ENCODE assay signal across 19 cellular contexts in the genomic region with DNA sequence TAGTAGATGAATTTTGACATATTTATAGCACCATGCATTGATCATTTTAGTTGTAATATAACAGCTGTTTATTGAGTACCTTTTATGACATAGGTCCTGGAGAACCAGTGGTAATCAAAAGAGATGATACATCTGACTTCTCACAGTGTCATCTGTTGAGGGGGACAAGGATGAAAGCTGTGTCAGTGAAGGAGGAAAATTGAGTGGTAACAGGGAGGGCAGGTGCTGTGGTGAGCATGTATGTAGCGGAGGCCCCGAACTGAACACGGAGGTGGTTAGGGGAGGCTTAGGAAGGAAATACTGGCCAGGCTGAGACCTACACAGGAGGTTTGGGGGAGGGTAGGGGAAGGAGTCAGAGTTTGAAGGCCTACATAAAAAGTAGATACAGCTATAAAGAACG.
"Had no signal": no experiment of that assay in that cellular context is flagged by ENCODE, and none has a peak within 500 bp of the region (broad histone marks: within the 10 kb centered on the region; RNA-seq: fewer than 3 reads in every experiment).

No MANE protein-coding gene starts in this region.

- DNase-seq: activated B cell treated with CpG ODN at 0.5 μM for 24 hours; activated CD4-positive, alpha-beta memory T cell treated with anti-CD3 and anti-CD28 coated beads for 36 hours; activated CD4-positive, alpha-beta T cell treated with anti-CD3 and anti-CD28 coated beads for 4 hours; activated effector memory CD4-positive, alpha-beta T cell treated with Interleukin-2 at 50 U/mL for 16 hours; activated naive CD4-positive, alpha-beta T cell treated with anti-CD3 and anti-CD28 coated beads, Interleukin-2, amount 50 U/mL, for 16 hours; activated T-cell treated with anti-CD3 and anti-CD28 coated beads, Interleukin-2, amount 50 U/mL, for 48 hours; adrenal gland; effector CD8-positive, alpha-beta T cell; heart right ventricle; left lung; naive B cell; stimulated activated CD4-positive, alpha-beta T cell treated with anti-CD3 and anti-CD28 coated beads, Interleukin-12 subunit alpha, Interleukin-12 subunit beta, amount 100 ng/mL, for 4 hours; stimulated activated CD4-positive, alpha-beta T cell treated with anti-CD3 and anti-CD28 coated beads, Interleukin-2, amount 100 ng/mL, for 24 hours; stimulated activated naive CD4-positive, alpha-beta T cell treated with Interleukin-2 at 50 U/mL for 16 hours; tibial artery had no signal

- H3K27me3 Mint-ChIP-seq: activated B cell treated with CpG ODN at 0.5 μM for 24 hours; activated CD4-positive, alpha-beta memory T cell treated with anti-CD3 and anti-CD28 coated beads for 36 hours; naive B cell; progenitor cell of endocrine pancreas had no signal

- H3K4me3 Mint-ChIP-seq: activated B cell treated with CpG ODN at 0.5 μM for 24 hours; activated CD4-positive, alpha-beta memory T cell treated with anti-CD3 and anti-CD28 coated beads for 36 hours; dendritic cell treated with granulocyte-macrophage colony-stimulating factor and Interleukin-4, amounts not matched to agents 40 ng/mL and 50 ng/mL, for 4 days; naive B cell; neural crest cell had no signal

- H3K36me3 ChIP-seq: adrenal gland had no signal

- H3K9me3 ChIP-seq: esophagus muscularis mucosa, heart right ventricle, left lung, tibial artery had no signal

- ATAC-seq: heart right ventricle, left lung had no signal

- H3K36me3 Mint-ChIP-seq: naive B cell had no signal

- H3K4me3 ChIP-seq: adrenal gland, esophagus muscularis mucosa, heart right ventricle, left lung, tibial artery had no signal

- H3K27me3 ChIP-seq: adrenal gland, esophagus muscularis mucosa, heart right ventricle, left lung, tibial artery had no signal

- H3K4me1 Mint-ChIP-seq: naive B cell had no signal

- H3K27ac Mint-ChIP-seq: activated B cell treated with CpG ODN at 0.5 μM for 24 hours; activated CD4-positive, alpha-beta memory T cell treated with anti-CD3 and anti-CD28 coated beads for 36 hours; dendritic cell treated with granulocyte-macrophage colony-stimulating factor and Interleukin-4, amounts not matched to agents 40 ng/mL and 50 ng/mL, for 4 days; naive B cell; progenitor cell of endocrine pancreas had no signal

- H3K27ac ChIP-seq: adrenal gland, esophagus muscularis mucosa, heart right ventricle, left lung, tibial artery had no signal
